ENCODE assay signal across 12 cellular contexts in the genomic region with DNA sequence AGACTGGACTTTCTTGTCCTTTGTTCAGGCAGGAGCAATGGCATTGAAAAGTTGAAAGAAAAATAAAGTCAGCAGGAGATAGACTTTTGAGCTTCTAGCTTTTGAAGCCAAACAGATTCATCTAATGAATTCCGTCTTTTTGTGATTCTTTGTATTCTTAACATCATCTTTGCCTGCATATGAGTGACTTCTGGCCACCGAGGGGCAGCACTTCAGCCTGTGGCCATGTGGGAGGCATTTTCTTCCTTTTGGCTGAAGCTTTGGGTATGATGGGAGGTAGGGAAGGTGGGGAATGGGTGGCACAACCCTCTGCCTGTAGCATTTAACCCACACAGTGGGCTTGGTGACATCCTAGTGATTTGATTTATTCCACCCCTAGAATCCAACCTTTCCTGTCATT.
A peak's percentile ranks its signal among the peaks of the same experiment; 100 is the strongest.
DNase-seq lines count a peak whose midpoint lies in the region; ATAC-seq, FAIRE-seq and TF ChIP-seq lines count a peak whose summit lies in the region.
"Had no signal": no experiment of that assay in that cellular context is flagged by ENCODE, and none has a peak within 500 bp of the region (broad histone marks: within the 10 kb centered on the region; RNA-seq: fewer than 3 reads in every experiment).

No MANE protein-coding gene starts in this region.

- intact Hi-C loops in GM12878 (cut with micrococcal nuclease; ENCODE audit: unreplicated experiment) (loop anchor here (1.0 kb wide), 1 partner anchor 311 kb away; no protein-coding TSS in a partner anchor), left colon (cut with DNase I, micrococcal nuclease) (no loop called here)
- intact Hi-C loops in activated CD4-positive, alpha-beta T cell treated with anti-CD3 and anti-CD28 coated beads for 36 hours (cut with DNase I, micrococcal nuclease), result no loop called here

- 26% methylated on average over 2 of the region's 2 CpGs for WGBS in GM12878 (ENCODE audit: insufficient coverage, insufficient replicate concordance, low lambda C conversion rate, missing lambda C conversion rate)

- DNase-seq in BE2C (peak; percentile 4), HFF-Myc (ENCODE audit: extremely low read depth, low read depth) (no peak), GM12878 (ENCODE audit: low read depth, low spot score) (no peak), left colon (no peak)
- DNase-seq in activated CD4-positive, alpha-beta T cell treated with anti-CD3 and anti-CD28 coated beads for 36 hours, result no peak
- DNase-seq: activated CD4-positive, alpha-beta T cell treated with anti-CD3 and anti-CD28 coated beads, Interleukin-2, amount 10 ng/mL, durations not matched to agents 24 days and 14 days; NCI-H774; right cardiac atrium had no signal

- TF ChIP-seq RAD21 in GM12878 (IDR thresholded peaks at IDR 0.05; ENCODE audit: insufficient read depth, low read depth, low read length), result peak; percentile 32; the same call in 1 of the 2 replicates

- peaks cover 15% of the 10 kb centered on the region for H3K4me1 Mint-ChIP-seq in activated CD4-positive, alpha-beta T cell treated with anti-CD3 and anti-CD28 coated beads for 36 hours

- H3K36me3 ChIP-seq in BE2C, result no peaks in the 10 kb centered on the region
- H3K36me3 ChIP-seq in GM12878 (ENCODE audit: control insufficient read depth in 2 of 2, insufficient read depth in 2 of 2, low read length in 1 of 2), result no peaks in the 10 kb centered on the region

- BruUV-seq in GM12878 (replicated peaks; lab: Mats Ljungman, UMichigan), result no TSS peak

- no peaks in the 10 kb centered on the region for H3K79me2 ChIP-seq in GM12878 (ENCODE audit: control insufficient read depth, insufficient read depth, low read length)

- TF ChIP-seq CTCF in BE2C (IDR thresholded peaks at IDR 0.05; ENCODE audit: low read depth, low read length), result peak; percentile 29; the same call in 1 of the 2 replicates
- TF ChIP-seq CTCF in HFF-Myc (IDR thresholded peaks at IDR 0.05; ENCODE audit: low read depth, low read length, missing control alignments), result peak; percentile 34
- 0 out of 6 replicates have a peak, but pooled peaks of 1 of the 3 experiments have one; percentile 26 for TF ChIP-seq CTCF in GM12878 (IDR thresholded peaks at IDR 0.05 in 2 of 3, conservative IDR thresholded peaks at IDR 0.05 in 1 of 3; ENCODE audit: control insufficient read depth in 2 of 3, extremely low read depth in 1 of 3, insufficient read depth in 1 of 3, low read depth in 3 of 3, low read length in 3 of 3)

- RAD21 ChIA-PET in GM12878 (lab: Charles Lee; ENCODE audit: unreplicated experiment), result interaction anchor here (0.9 to 8.3 kb wide), 10 partner anchors 8 to 311 kb away, joined by 3 to 31 read pairs (median 4); a partner anchor contains a TSS

- H3K27me3 ChIP-seq in BE2C, result no peaks in the 10 kb centered on the region
- no peaks in the 10 kb centered on the region for H3K27me3 ChIP-seq in GM12878 (replicated peaks in 1 of 2; ENCODE audit: control insufficient read depth in 2 of 2, insufficient read depth in 2 of 2, low read length in 1 of 2)

- H3K4me2 ChIP-seq in GM12878 (ENCODE audit: control insufficient read depth, insufficient read depth), result no peak overlapping the region

- in situ Hi-C loops in GM12878 (cut with MboI), result no loop called here

- no peak for TF ChIP-seq EP300 in GM12878 (IDR thresholded peaks at IDR 0.05; ENCODE audit: borderline replicate concordance in 1 of 2, control insufficient read depth in 1 of 2, low read depth in 2 of 2, low read length in 2 of 2)

- no peak overlapping the region for H3K27ac ChIP-seq in GM12878 (ENCODE audit: control insufficient read depth, insufficient read depth)
- H3K27ac ChIP-seq: SK-N-MC had no signal

- H3K9me3 Mint-ChIP-seq in activated CD4-positive, alpha-beta T cell treated with anti-CD3 and anti-CD28 coated beads for 36 hours (ENCODE audit: low read depth), result no peaks in the 10 kb centered on the region

- H3K27ac Mint-ChIP-seq in activated CD4-positive, alpha-beta T cell treated with anti-CD3 and anti-CD28 coated beads for 36 hours, result no peak overlapping the region
- H3K27ac Mint-ChIP-seq: activated CD4-positive, alpha-beta T cell treated with anti-CD3 and anti-CD28 coated beads, Interleukin-2, amount 10 ng/mL, durations not matched to agents 24 days and 14 days had no signal

- H3K9me3 ChIP-seq in BE2C (no peaks in the 10 kb centered on the region), GM12878 (replicated peaks; ENCODE audit: control insufficient read depth, insufficient read depth, low read length) (no peaks in the 10 kb centered on the region; the same call in 2 of the 3 replicates)

- no peak for TF ChIP-seq POLR2A in GM12878 (IDR thresholded peaks at IDR 0.05; ENCODE audit: low read depth, low read length)

- H3K4me3 ChIP-seq in BE2C (ENCODE audit: low read depth, low read length), result no peak overlapping the region
- no peak overlapping the region for H3K4me3 ChIP-seq in HFF-Myc (replicated peaks; ENCODE audit: low read depth, low read length)
- H3K4me3 ChIP-seq in GM12878, result no peak overlapping the region
- H3K4me3 ChIP-seq: SK-N-MC had no signal

- H3K36me3 Mint-ChIP-seq in activated CD4-positive, alpha-beta T cell treated with anti-CD3 and anti-CD28 coated beads for 36 hours (ENCODE audit: low read depth), result no peaks in the 10 kb centered on the region

- peak; percentile 52; the same call in 2 of the 3 replicates for ATAC-seq in GM12878
- peak; percentile 25 for ATAC-seq in left colon
- no peak for ATAC-seq in HG03095 (IDR thresholded peaks at IDR 0.05; ENCODE audit: unreplicated experiment)
- no peak for ATAC-seq in GM21786 (IDR thresholded peaks at IDR 0.05; ENCODE audit: unreplicated experiment)
- ATAC-seq in activated CD4-positive, alpha-beta T cell treated with anti-CD3 and anti-CD28 coated beads for 36 hours, result no peak
- ATAC-seq in GM21390 (IDR thresholded peaks at IDR 0.05; ENCODE audit: unreplicated experiment), result no peak
- ATAC-seq: right cardiac atrium had no signal

- no peak overlapping the region for H2AFZ ChIP-seq in GM12878 (ENCODE audit: control insufficient read depth, low read depth, low read length)

- CTCF ChIA-PET in GM12878 (lab: Yijun Ruan, JAX), result interaction anchor here (0.6 to 8.4 kb wide), 15 partner anchors 9 to 317 kb away, joined by 3 to 49 read pairs (median 3); no protein-coding TSS in a partner anchor
- CTCF ChIA-PET in activated CD4-positive, alpha-beta T cell treated with anti-CD3 and anti-CD28 coated beads for 36 hours (lab: Charles Lee), result interaction anchor here (1.3 kb wide), 1 partner anchor 60 kb away, joined by 3 read pairs; no protein-coding TSS in a partner anchor

- peaks cover 11% of the 10 kb centered on the region for H3K27me3 Mint-ChIP-seq in activated CD4-positive, alpha-beta T cell treated with anti-CD3 and anti-CD28 coated beads for 36 hours

- H4K20me1 ChIP-seq in GM12878 (ENCODE audit: control insufficient read depth, insufficient read depth), result no peaks in the 10 kb centered on the region

- no peak overlapping the region for H3K9ac ChIP-seq in GM12878 (ENCODE audit: control insufficient read depth, insufficient read depth, low read length)

- FAIRE-seq in GM12878 (lab: Jason Lieb, UNC), result no peak

- POLR2A ChIA-PET in GM12878 (lab: Charles Lee), result no interaction called here
- POLR2A ChIA-PET in activated CD4-positive, alpha-beta T cell treated with anti-CD3 and anti-CD28 coated beads for 36 hours (lab: Charles Lee), result no interaction called here

- SMC1A ChIA-PET in GM12878 (lab: Charles Lee; ENCODE audit: uncharacterized antibody, unreplicated experiment), result interaction anchor here (0.9 to 7.6 kb wide), 7 partner anchors 10 to 219 kb away, joined by 3 to 57 read pairs (median 3); no protein-coding TSS in a partner anchor

- H3K4me1 ChIP-seq in BE2C (no peaks in the 10 kb centered on the region), GM12878 (ENCODE audit: control insufficient read depth, insufficient read depth, low read length) (no peaks in the 10 kb centered on the region)

- no peak overlapping the region for H3K4me3 Mint-ChIP-seq in activated CD4-positive, alpha-beta T cell treated with anti-CD3 and anti-CD28 coated beads for 36 hours
- H3K4me3 Mint-ChIP-seq: activated CD4-positive, alpha-beta T cell treated with anti-CD3 and anti-CD28 coated beads, Interleukin-2, amount 10 ng/mL, durations not matched to agents 24 days and 14 days had no signal

TF ChIP-seq in GM12878, 131 proteins besides CTCF, POLR2A, EP300 and RAD21:
- TF ChIP-seq HDAC2 (IDR thresholded peaks at IDR 0.05) (no peak), LARP7 (IDR thresholded peaks at IDR 0.05) (no peak)
- TF ChIP-seq, protein P1, sequence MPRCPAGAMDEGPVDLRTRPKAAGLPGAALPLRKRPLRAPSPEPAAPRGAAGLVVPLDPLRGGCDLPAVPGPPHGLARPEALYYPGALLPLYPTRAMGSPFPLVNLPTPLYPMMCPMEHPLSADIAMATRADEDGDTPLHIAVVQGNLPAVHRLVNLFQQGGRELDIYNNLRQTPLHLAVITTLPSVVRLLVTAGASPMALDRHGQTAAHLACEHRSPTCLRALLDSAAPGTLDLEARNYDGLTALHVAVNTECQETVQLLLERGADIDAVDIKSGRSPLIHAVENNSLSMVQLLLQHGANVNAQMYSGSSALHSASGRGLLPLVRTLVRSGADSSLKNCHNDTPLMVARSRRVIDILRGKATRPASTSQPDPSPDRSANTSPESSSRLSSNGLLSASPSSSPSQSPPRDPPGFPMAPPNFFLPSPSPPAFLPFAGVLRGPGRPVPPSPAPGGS (IDR thresholded peaks at IDR 0.05; ENCODE audit: borderline replicate concordance, insufficient read depth, low read depth, low read length, poor library complexity, severe bottlenecking), result no peak

Comparison
In these comparisons a context has a peak if more than half of its experiments do, and no peak if none do; other contexts are left out.
1. ATAC-seq: peak in GM12878 (single experiment) and left colon (single experiment); none in HG03095 (single experiment), GM21786 (single experiment), activated CD4-positive, alpha-beta T cell treated with anti-CD3 and anti-CD28 coated beads for 36 hours (single experiment) and GM21390 (single experiment).